Comparison of ENCODE assay signal across 34 cellular contexts in genomic region chr2:23164173-23164572, GRCh38.
"Had no signal": no experiment of that assay in that cellular context is flagged by ENCODE, and none has a peak within 500 bp of the region (broad histone marks: within the 10 kb centered on the region; RNA-seq: fewer than 3 reads in every experiment).

No MANE protein-coding gene starts in this region.

- H3K9me3 ChIP-seq: MG63 had no signal

- H3K4me3 ChIP-seq: MG63 had no signal

- DNase-seq: Karpas-422, Kasumi-1, MG63, MM.1S, MV-4-11, NCI-H1048, NCI-H1092, NCI-H1092 treated with DMSO at 0.1 percent for 48 hours, NCI-H1105, NCI-H1105 treated with DMSO at 0.1 percent for 48 hours, NCI-H1417, NCI-H1417 treated with DMSO at 0.1 percent for 48 hours, NCI-H1436, NCI-H1436 treated with DMSO at 0.1 percent for 48 hours, NCI-H146, NCI-H1694, NCI-H1694 treated with DMSO at 0.1 percent for 48 hours, NCI-H187, NCI-H187 treated with DMSO at 0.1 percent for 48 hours, NCI-H1930, NCI-H2029, NCI-H2029 treated with DMSO at 0.1 percent for 48 hours, NCI-H2081, NCI-H2081 treated with DMSO at 0.1 percent for 48 hours, NCI-H2107, NCI-H2171, NCI-H2171 treated with DMSO at 0.1 percent for 48 hours, NCI-H2227 treated with DMSO at 0.1 percent for 48 hours, NCI-H226, NCI-H345, NCI-H446, NCI-H446 treated with DMSO at 0.1 percent for 48 hours, NCI-H510A, NCI-H510A treated with DMSO at 0.1 percent for 48 hours had no signal

- H3K36me3 ChIP-seq: MG63 had no signal
